In genomic region chr7:5324961-5325360, GRCh38 we compare ENCODE assay signal across 24 cellular contexts. TPM values are rescaled to one million over a fixed set of nuclear protein-coding genes. Genes with fewer than 3 reads are reported as not detected.
DNase-seq lines count a peak whose midpoint lies in the region; ATAC-seq, FAIRE-seq and TF ChIP-seq lines count a peak whose summit lies in the region.
"Had no signal": no experiment of that assay in that cellular context is flagged by ENCODE, and none has a peak within 500 bp of the region (broad histone marks: within the 10 kb centered on the region; RNA-seq: fewer than 3 reads in every experiment).

No MANE protein-coding gene starts in this region.

- no peak overlapping the region for H2AFZ ChIP-seq in H9 (ENCODE audit: low read length)

- peak overlapping the region; percentile 31; the same call in 1 of the 2 replicates for H3K27ac ChIP-seq in BLaER1
- peak overlapping the region in 2 of 11 experiments; percentile 16 to 28; a peak in 2 of 22 replicates for H3K27ac ChIP-seq in BLaER1 treated with 17β-estradiol and CSF1 and Interleukin-3, amounts not matched to agents 10 nM and 100 nM
- no peak overlapping the region for H3K27ac ChIP-seq in H9 (ENCODE audit: insufficient read length, low read depth, low read length)
- H3K27ac ChIP-seq in kidney (ENCODE audit: low read depth in 2 of 2, low read length in 2 of 2): no peak overlapping the region
- no peak overlapping the region for H3K27ac ChIP-seq in suprapubic skin

- H3K4me3 ChIP-seq in BLaER1 (no peak overlapping the region), kidney (ENCODE audit: low read length in 2 of 2) (no peak overlapping the region), suprapubic skin (no peak overlapping the region)
- H3K4me3 ChIP-seq in BLaER1 treated with 17β-estradiol and CSF1 and Interleukin-3, amounts not matched to agents 10 nM and 100 nM: no peak overlapping the region
- H3K4me3 ChIP-seq: GM12878 had no signal

- no peak overlapping the region for H2BK12ac ChIP-seq in H9 (ENCODE audit: insufficient read length, low read depth, low read length)

- no peak overlapping the region for H3K4ac ChIP-seq in H9 (ENCODE audit: low read depth, low read length)

- H3K36me3 ChIP-seq in BLaER1 (peaks cover 43% of the 10 kb centered on the region), kidney (ENCODE audit: control insufficient read depth in 1 of 2, insufficient read depth in 2 of 2, low read length in 2 of 2) (peaks cover 13 to 34% of the 10 kb centered on the region in 2 donors), suprapubic skin (peaks cover 69% of the 10 kb centered on the region)
- H3K36me3 ChIP-seq in BLaER1 treated with 17β-estradiol and CSF1 and Interleukin-3, amounts not matched to agents 10 nM and 100 nM: peaks cover 22 to 100% (median 73%) of the 10 kb centered on the region in 11 experiments
- H3K36me3 ChIP-seq: BE2C had no signal

- H2BK120ac ChIP-seq in H9 (ENCODE audit: low read depth, low read length, poor library complexity, severe bottlenecking): no peak overlapping the region

- DNase-seq in H9 (no peak), kidney (peak; percentile 49), suprapubic skin (ENCODE audit: low spot score in 2 of 2) (no peak), SK-N-DZ (ENCODE audit: low spot score) (no peak), mesenteric fat pad (ENCODE audit: low spot score) (no peak)
- DNase-seq: ACHN; BE2C; Calu3; CD4-positive, alpha-beta memory T cell; DMS 273 treated with DMSO at 0.1 percent for 48 hours; DMS53; DND-41; EL; HCEC 1CT; KBM-7 had no signal

- TF ChIP-seq CTCF in H9 (conservative IDR thresholded peaks at IDR 0.05): no peak
- no peak for TF ChIP-seq CTCF in kidney (IDR thresholded peaks at IDR 0.05; ENCODE audit: borderline replicate concordance, extremely low read depth, insufficient read depth)
- no peak for TF ChIP-seq CTCF in suprapubic skin (IDR thresholded peaks at IDR 0.05)

- H4K8ac ChIP-seq in H9 (replicated peaks; ENCODE audit: insufficient read length, low read depth, low read length): no peak overlapping the region

- H3K18ac ChIP-seq in H9 (ENCODE audit: insufficient read length, low read depth, low read length): no peak overlapping the region

- no peak overlapping the region for H4K5ac ChIP-seq in H9 (ENCODE audit: insufficient read length, low read depth, low read length)

- no peaks in the 10 kb centered on the region for H3K23me2 ChIP-seq in H9 (ENCODE audit: insufficient read length, low read depth, low read length, poor library complexity, severe bottlenecking)

- no peak for TF ChIP-seq EP300 in suprapubic skin (IDR thresholded peaks at IDR 0.05)

- no peak overlapping the region for H4K91ac ChIP-seq in H9 (ENCODE audit: insufficient read length, low read depth, low read length)

- no peak for FAIRE-seq in kidney (lab: Jason Lieb, UNC)
- FAIRE-seq: A204.1, GM12878, H1, HTR-8/SVneo had no signal

- H3K27me3 ChIP-seq in BLaER1 (no peaks in the 10 kb centered on the region), H9 (ENCODE audit: insufficient read depth, low read length) (no peaks in the 10 kb centered on the region), suprapubic skin (no peaks in the 10 kb centered on the region)
- H3K27me3 ChIP-seq in BLaER1 treated with 17β-estradiol and CSF1 and Interleukin-3, amounts not matched to agents 10 nM and 100 nM: no peaks in the 10 kb centered on the region
- H3K27me3 ChIP-seq: BE2C had no signal

- H4K20me1 ChIP-seq in BLaER1 (0 out of 2 replicates have a peak, but pooled peaks cover under 1% of the 10 kb centered on the region), H9 (ENCODE audit: control insufficient read depth, insufficient read depth, insufficient read length) (no peaks in the 10 kb centered on the region)
- H4K20me1 ChIP-seq in BLaER1 treated with 17β-estradiol and CSF1 and Interleukin-3, amounts not matched to agents 10 nM and 100 nM: peaks cover 0 to 69% (median 21%) of the 10 kb centered on the region in 11 experiments; a peak in 15 of 22 replicates

- 0 out of 7 replicates have a peak overlapping the region, but pooled peaks of 1 of the 3 experiments have one; percentile 52 for H3K27ac Mint-ChIP-seq in H9
- no peak overlapping the region for H3K27ac Mint-ChIP-seq in stimulated activated memory B cell treated with anti-CD40 and anti-IgM and Interleukin-4, amounts not matched to agents 10 μg/mL and 1 μg/mL and 100 μg/mL, for 72 hours

- no CpG with 5 or more reads among the region's 10 CpGs for WGBS in H9 (ENCODE audit: extremely low coverage, insufficient read length, low lambda C conversion rate)
- WGBS in suprapubic skin: 94% methylated on average over 10 of the region's 10 CpGs

- intact Hi-C loops in kidney (cut with DNase I): no loop called here

- H3K56ac ChIP-seq in H9 (ENCODE audit: insufficient read length, low read depth, low read length): no peak overlapping the region

- H3K4me2 ChIP-seq in BLaER1 (peak overlapping the region; percentile 74), H9 (ENCODE audit: insufficient read depth, insufficient read length, low read length) (no peak overlapping the region)
- H3K4me2 ChIP-seq in BLaER1 treated with 17β-estradiol and CSF1 and Interleukin-3, amounts not matched to agents 10 nM and 100 nM: peak overlapping the region in 8 of 11 experiments; percentile 43 to 79 (median 69); a peak in 11 of 22 replicates

- no peak for ATAC-seq in stimulated activated memory B cell treated with anti-CD40 and anti-IgM and Interleukin-4, amounts not matched to agents 10 μg/mL and 1 μg/mL and 100 μg/mL, for 72 hours
- ATAC-seq: GM12878 had no signal

- no peak overlapping the region for H2BK20ac ChIP-seq in H9 (ENCODE audit: low read depth, low read length, poor library complexity, severe bottlenecking)

- peaks cover 0 to 2% (median 0%) of the 10 kb centered on the region in 3 experiments; a peak in 2 of 7 replicates for H3K36me3 Mint-ChIP-seq in H9 (ENCODE audit: insufficient read depth in 1 of 3, low read depth in 3 of 3)
- peaks cover 65% of the 10 kb centered on the region for H3K36me3 Mint-ChIP-seq in stimulated activated memory B cell treated with anti-CD40 and anti-IgM and Interleukin-4, amounts not matched to agents 10 μg/mL and 1 μg/mL and 100 μg/mL, for 72 hours

- H3T11ph ChIP-seq in H9 (ENCODE audit: low read length): no peak overlapping the region

- H2AK5ac ChIP-seq in H9 (ENCODE audit: insufficient read length, low read length): no peak overlapping the region

- H2BK15ac ChIP-seq in H9 (ENCODE audit: low read depth, low read length): no peak overlapping the region

- H3K4me1 Mint-ChIP-seq in H9: peaks cover 2 to 11% of the 10 kb centered on the region in 2 experiments; a peak in 2 of 4 replicates
- H3K4me1 Mint-ChIP-seq in stimulated activated memory B cell treated with anti-CD40 and anti-IgM and Interleukin-4, amounts not matched to agents 10 μg/mL and 1 μg/mL and 100 μg/mL, for 72 hours: no peaks in the 10 kb centered on the region
- H3K4me1 Mint-ChIP-seq: CD14-positive monocyte had no signal

- H3K4me3 Mint-ChIP-seq in H9: no peak overlapping the region
- H3K4me3 Mint-ChIP-seq in stimulated activated memory B cell treated with anti-CD40 and anti-IgM and Interleukin-4, amounts not matched to agents 10 μg/mL and 1 μg/mL and 100 μg/mL, for 72 hours: no peak overlapping the region
- H3K4me3 Mint-ChIP-seq: CD14-positive monocyte; CD4-positive, alpha-beta memory T cell; IgD-negative memory B cell had no signal

- H3K9me3 Mint-ChIP-seq in H9: no peaks in the 10 kb centered on the region
- H3K9me3 Mint-ChIP-seq in stimulated activated memory B cell treated with anti-CD40 and anti-IgM and Interleukin-4, amounts not matched to agents 10 μg/mL and 1 μg/mL and 100 μg/mL, for 72 hours: peaks cover 2% of the 10 kb centered on the region

- no peak overlapping the region for H3K23ac ChIP-seq in H9 (ENCODE audit: insufficient read length, low read depth, low read length)

- H3K79me2 ChIP-seq in H9 (ENCODE audit: insufficient read depth, low read length): no peaks in the 10 kb centered on the region

- no peaks in the 10 kb centered on the region for H3K79me1 ChIP-seq in H9 (ENCODE audit: insufficient read depth, low read depth, low read length, poor library complexity, severe bottlenecking)

- TF ChIP-seq POLR2A in suprapubic skin (IDR thresholded peaks at IDR 0.05): no peak

- no peaks in the 10 kb centered on the region for H3K27me3 Mint-ChIP-seq in H9 (ENCODE audit: low read depth)
- no peaks in the 10 kb centered on the region for H3K27me3 Mint-ChIP-seq in stimulated activated memory B cell treated with anti-CD40 and anti-IgM and Interleukin-4, amounts not matched to agents 10 μg/mL and 1 μg/mL and 100 μg/mL, for 72 hours
- H3K27me3 Mint-ChIP-seq: CD4-positive, alpha-beta memory T cell; IgD-negative memory B cell had no signal

- peaks cover 13% of the 10 kb centered on the region for H3K9me3 ChIP-seq in BLaER1
- peaks cover 3 to 32% (median 15%) of the 10 kb centered on the region in 11 experiments for H3K9me3 ChIP-seq in BLaER1 treated with 17β-estradiol and CSF1 and Interleukin-3, amounts not matched to agents 10 nM and 100 nM (replicated peaks in 1 of 11)
- no peaks in the 10 kb centered on the region for H3K9me3 ChIP-seq in H9 (ENCODE audit: control insufficient read depth, low read depth, low read length)
- H3K9me3 ChIP-seq in kidney (ENCODE audit: control insufficient read depth in 1 of 2, low read length in 2 of 2): no peaks in the 10 kb centered on the region
- no peaks in the 10 kb centered on the region for H3K9me3 ChIP-seq in suprapubic skin
- H3K9me3 ChIP-seq: BE2C had no signal

- H2BK5ac ChIP-seq in H9 (ENCODE audit: insufficient read length, low read length): no peak overlapping the region

- H3K4me1 ChIP-seq in BLaER1 (peaks cover 63% of the 10 kb centered on the region), H9 (ENCODE audit: insufficient read depth, low read length) (no peaks in the 10 kb centered on the region), kidney (ENCODE audit: control insufficient read depth in 1 of 2, insufficient read depth in 1 of 2, low read depth in 1 of 2, low read length in 2 of 2) (no peaks in the 10 kb centered on the region), suprapubic skin (no peaks in the 10 kb centered on the region)
- H3K4me1 ChIP-seq in BLaER1 treated with 17β-estradiol and CSF1 and Interleukin-3, amounts not matched to agents 10 nM and 100 nM: peaks cover 0 to 60% (median 52%) of the 10 kb centered on the region in 10 experiments; a peak in 16 of 20 replicates
- H3K4me1 ChIP-seq: BE2C had no signal

- H3K9ac ChIP-seq in BLaER1 (no peak overlapping the region), H9 (ENCODE audit: extremely low read depth, insufficient read length, low read length) (no peak overlapping the region), kidney (ENCODE audit: low read length in 2 of 2) (no peak overlapping the region)
- H3K9ac ChIP-seq in BLaER1 treated with 17β-estradiol and CSF1 and Interleukin-3, amounts not matched to agents 10 nM and 100 nM: no peak overlapping the region

- H3K14ac ChIP-seq in H9 (ENCODE audit: insufficient read depth, low read length): peak overlapping the region; percentile 7; the same call in 1 of the 2 replicates

RNA-seq across cellular contexts. Expression of gene SLC29A4, which starts 42.2 kb away (rescaled TPM):
- 12.4 and 13.3 TPM in 2 replicates for total RNA-seq in H9 (2021)
- total RNA-seq in kidney: 3.4 TPM
- polyA plus RNA-seq in kidney (ENCODE audit: insufficient read depth, low read depth, low replicate concordance): 6.8 TPM
- 1 to 10 TPM; 2.2 to 7.3 (median 5.2) TPM for total RNA-seq in suprapubic skin
- polyA plus RNA-seq in SK-N-DZ (2014; cell fraction: cytosol; rRNA removed): 58.0 and 61.8 TPM in 2 replicates
- polyA plus RNA-seq in SK-N-DZ (2014; cell fraction: nucleus; rRNA removed): 73.5 and 79.6 TPM in 2 replicates
- 38.2 TPM for total RNA-seq in mesenteric fat pad
- polyA plus RNA-seq: IgD-negative memory B cell had no signal
